2 cellular contexts compared by ENCODE assay signal in the genomic region with DNA sequence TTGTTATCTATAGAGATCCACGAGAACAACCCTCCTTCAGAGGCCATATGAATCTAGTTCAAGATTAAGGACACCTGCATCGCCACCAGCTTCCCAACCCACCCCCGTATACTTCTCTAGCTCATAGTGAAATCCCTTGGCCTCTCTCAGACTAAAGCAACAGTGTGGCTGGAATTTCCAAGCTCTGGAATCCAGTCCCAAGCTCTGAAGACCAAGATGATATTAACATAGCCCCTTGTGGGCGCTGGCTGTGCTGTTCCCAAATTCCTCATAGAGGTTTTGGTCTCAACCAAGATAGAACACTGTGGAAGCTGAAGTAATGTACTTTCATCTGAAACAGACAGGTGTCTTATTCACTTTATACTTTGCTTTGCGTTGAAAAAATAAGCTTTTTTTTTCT.
TF ChIP-seq lines count a peak whose summit lies in the region.

No MANE protein-coding gene starts in this region.

TF ChIP-seq in GM23338, 12 proteins besides CTCF, POLR2A, EP300 and RAD21 (continues in another document):
- TF ChIP-seq, protein P1, sequence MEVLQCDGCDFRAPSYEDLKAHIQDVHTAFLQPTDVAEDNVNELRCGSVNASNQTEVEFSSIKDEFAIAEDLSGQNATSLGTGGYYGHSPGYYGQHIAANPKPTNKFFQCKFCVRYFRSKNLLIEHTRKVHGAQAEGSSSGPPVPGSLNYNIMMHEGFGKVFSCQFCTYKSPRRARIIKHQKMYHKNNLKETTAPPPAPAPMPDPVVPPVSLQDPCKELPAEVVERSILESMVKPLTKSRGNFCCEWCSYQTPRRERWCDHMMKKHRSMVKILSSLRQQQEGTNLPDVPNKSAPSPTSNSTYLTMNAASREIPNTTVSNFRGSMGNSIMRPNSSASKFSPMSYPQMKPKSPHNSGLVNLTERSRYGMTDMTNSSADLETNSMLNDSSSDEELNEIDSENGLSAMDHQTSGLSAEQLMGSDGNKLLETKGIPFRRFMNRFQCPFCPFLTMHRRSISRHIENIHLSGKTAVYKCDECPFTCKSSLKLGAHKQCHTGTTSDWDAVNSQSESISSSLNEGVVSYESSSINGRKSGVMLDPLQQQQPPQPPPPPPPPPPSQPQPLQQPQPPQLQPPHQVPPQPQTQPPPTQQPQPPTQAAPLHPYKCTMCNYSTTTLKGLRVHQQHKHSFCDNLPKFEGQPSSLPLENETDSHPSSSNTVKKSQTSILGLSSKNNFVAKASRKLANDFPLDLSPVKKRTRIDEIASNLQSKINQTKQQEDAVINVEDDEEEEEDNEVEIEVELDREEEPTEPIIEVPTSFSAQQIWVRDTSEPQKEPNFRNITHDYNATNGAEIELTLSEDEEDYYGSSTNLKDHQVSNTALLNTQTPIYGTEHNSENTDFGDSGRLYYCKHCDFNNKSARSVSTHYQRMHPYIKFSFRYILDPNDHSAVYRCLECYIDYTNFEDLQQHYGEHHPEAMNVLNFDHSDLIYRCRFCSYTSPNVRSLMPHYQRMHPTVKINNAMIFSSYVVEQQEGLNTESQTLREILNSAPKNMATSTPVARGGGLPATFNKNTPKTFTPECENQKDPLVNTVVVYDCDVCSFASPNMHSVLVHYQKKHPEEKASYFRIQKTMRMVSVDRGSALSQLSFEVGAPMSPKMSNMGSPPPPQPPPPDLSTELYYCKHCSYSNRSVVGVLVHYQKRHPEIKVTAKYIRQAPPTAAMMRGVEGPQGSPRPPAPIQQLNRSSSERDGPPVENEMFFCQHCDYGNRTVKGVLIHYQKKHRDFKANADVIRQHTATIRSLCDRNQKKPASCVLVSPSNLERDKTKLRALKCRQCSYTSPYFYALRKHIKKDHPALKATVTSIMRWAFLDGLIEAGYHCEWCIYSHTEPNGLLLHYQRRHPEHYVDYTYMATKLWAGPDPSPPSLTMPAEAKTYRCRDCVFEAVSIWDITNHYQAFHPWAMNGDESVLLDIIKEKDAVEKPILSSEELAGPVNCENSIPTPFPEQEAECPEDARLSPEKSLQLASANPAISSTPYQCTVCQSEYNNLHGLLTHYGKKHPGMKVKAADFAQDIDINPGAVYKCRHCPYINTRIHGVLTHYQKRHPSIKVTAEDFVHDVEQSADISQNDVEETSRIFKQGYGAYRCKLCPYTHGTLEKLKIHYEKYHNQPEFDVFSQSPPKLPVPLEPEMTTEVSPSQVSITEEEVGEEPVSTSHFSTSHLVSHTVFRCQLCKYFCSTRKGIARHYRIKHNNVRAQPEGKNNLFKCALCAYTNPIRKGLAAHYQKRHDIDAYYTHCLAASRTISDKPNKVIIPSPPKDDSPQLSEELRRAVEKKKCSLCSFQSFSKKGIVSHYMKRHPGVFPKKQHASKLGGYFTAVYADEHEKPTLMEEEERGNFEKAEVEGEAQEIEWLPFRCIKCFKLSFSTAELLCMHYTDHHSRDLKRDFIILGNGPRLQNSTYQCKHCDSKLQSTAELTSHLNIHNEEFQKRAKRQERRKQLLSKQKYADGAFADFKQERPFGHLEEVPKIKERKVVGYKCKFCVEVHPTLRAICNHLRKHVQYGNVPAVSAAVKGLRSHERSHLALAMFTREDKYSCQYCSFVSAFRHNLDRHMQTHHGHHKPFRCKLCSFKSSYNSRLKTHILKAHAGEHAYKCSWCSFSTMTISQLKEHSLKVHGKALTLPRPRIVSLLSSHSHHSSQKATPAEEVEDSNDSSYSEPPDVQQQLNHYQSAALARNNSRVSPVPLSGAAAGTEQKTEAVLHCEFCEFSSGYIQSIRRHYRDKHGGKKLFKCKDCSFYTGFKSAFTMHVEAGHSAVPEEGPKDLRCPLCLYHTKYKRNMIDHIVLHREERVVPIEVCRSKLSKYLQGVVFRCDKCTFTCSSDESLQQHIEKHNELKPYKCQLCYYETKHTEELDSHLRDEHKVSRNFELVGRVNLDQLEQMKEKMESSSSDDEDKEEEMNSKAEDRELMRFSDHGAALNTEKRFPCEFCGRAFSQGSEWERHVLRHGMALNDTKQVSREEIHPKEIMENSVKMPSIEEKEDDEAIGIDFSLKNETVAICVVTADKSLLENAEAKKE (CRISPR knock-in tag; IDR thresholded peaks at IDR 0.05) = no peak
- TF ChIP-seq NANOG (IDR thresholded peaks at IDR 0.05; ENCODE audit: borderline replicate concordance) (no peak), POLR2AphosphoS5 (IDR thresholded peaks at IDR 0.05; ENCODE audit: low read depth) (no peak), CREB1 (CRISPR knock-in tag; IDR thresholded peaks at IDR 0.05; ENCODE audit: low read depth) (no peak), EZH2 (IDR thresholded peaks at IDR 0.05; ENCODE audit: low read depth, unreplicated experiment) (no peak), JUNB (IDR thresholded peaks at IDR 0.05; ENCODE audit: unreplicated experiment) (no peak), EZH2phosphoT487 (IDR thresholded peaks at IDR 0.05; ENCODE audit: unreplicated experiment) (no peak), STAT1 (IDR thresholded peaks at IDR 0.05; ENCODE audit: unreplicated experiment) (no peak)
- TF ChIP-seq, protein P2, sequence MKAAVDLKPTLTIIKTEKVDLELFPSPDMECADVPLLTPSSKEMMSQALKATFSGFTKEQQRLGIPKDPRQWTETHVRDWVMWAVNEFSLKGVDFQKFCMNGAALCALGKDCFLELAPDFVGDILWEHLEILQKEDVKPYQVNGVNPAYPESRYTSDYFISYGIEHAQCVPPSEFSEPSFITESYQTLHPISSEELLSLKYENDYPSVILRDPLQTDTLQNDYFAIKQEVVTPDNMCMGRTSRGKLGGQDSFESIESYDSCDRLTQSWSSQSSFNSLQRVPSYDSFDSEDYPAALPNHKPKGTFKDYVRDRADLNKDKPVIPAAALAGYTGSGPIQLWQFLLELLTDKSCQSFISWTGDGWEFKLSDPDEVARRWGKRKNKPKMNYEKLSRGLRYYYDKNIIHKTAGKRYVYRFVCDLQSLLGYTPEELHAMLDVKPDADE (IDR thresholded peaks at IDR 0.05) = no peak
- TF ChIP-seq, protein P3, sequence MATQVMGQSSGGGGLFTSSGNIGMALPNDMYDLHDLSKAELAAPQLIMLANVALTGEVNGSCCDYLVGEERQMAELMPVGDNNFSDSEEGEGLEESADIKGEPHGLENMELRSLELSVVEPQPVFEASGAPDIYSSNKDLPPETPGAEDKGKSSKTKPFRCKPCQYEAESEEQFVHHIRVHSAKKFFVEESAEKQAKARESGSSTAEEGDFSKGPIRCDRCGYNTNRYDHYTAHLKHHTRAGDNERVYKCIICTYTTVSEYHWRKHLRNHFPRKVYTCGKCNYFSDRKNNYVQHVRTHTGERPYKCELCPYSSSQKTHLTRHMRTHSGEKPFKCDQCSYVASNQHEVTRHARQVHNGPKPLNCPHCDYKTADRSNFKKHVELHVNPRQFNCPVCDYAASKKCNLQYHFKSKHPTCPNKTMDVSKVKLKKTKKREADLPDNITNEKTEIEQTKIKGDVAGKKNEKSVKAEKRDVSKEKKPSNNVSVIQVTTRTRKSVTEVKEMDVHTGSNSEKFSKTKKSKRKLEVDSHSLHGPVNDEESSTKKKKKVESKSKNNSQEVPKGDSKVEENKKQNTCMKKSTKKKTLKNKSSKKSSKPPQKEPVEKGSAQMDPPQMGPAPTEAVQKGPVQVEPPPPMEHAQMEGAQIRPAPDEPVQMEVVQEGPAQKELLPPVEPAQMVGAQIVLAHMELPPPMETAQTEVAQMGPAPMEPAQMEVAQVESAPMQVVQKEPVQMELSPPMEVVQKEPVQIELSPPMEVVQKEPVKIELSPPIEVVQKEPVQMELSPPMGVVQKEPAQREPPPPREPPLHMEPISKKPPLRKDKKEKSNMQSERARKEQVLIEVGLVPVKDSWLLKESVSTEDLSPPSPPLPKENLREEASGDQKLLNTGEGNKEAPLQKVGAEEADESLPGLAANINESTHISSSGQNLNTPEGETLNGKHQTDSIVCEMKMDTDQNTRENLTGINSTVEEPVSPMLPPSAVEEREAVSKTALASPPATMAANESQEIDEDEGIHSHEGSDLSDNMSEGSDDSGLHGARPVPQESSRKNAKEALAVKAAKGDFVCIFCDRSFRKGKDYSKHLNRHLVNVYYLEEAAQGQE (IDR thresholded peaks at IDR 0.05; ENCODE audit: unreplicated experiment) = no peak

TF ChIP-seq in H1, 55 proteins besides CTCF, POLR2A, EP300 and RAD21:
- TF ChIP-seq, protein P4, sequence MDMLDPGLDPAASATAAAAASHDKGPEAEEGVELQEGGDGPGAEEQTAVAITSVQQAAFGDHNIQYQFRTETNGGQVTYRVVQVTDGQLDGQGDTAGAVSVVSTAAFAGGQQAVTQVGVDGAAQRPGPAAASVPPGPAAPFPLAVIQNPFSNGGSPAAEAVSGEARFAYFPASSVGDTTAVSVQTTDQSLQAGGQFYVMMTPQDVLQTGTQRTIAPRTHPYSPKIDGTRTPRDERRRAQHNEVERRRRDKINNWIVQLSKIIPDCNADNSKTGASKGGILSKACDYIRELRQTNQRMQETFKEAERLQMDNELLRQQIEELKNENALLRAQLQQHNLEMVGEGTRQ (IDR thresholded peaks at IDR 0.05; ENCODE audit: low read length) = no peak
- TF ChIP-seq TEAD4 (IDR thresholded peaks at IDR 0.05; ENCODE audit: low read depth, low read length) = 0 out of 2 replicates have a peak, but pooled peaks have one; percentile 9
TF ChIP-seq in H1: peak in this region for 1.
